ENCODE assay signal across 8 cellular contexts in genomic region chr7:87059525-87060287, GRCh38. TPM values are rescaled to one million over a fixed set of nuclear protein-coding genes. Genes with fewer than 3 reads are reported as not detected.
DNase-seq lines count a peak whose midpoint lies in the region; ATAC-seq, FAIRE-seq and TF ChIP-seq lines count a peak whose summit lies in the region.

ELAPOR2 (minus strand) TSS chr7:87059654; CDS start chr7:87059513, 141 bp downstream.

- peak; percentile 85 for DNase-seq in Daoy (ENCODE audit: low read depth)
- DNase-seq in KG1 (lab: John Stamatoyannopoulos, UW), result peak; percentile 44
- peak; percentile 85 to 87 for DNase-seq in SHP77 (lab: John Stamatoyannopoulos, UW)
- peak; percentile 73 for DNase-seq in activated gamma-delta T cell treated with Interleukin-2 at 50 U/mL for 16 hours
- DNase-seq in frontal cortex (ENCODE audit: low spot score in 2 of 2), result peak; percentile 87

- H3K4me1 ChIP-seq in neuron (ENCODE audit: insufficient read depth, low read length), result peaks cover 15% of the 10 kb centered on the region

- H2AFZ ChIP-seq in neuron (ENCODE audit: low read depth, low read length), result peak within 1 kb of the TSS; percentile 96

- H3K4me3 ChIP-seq in neuron (ENCODE audit: low read length), result peak within 1 kb of the TSS; percentile 90

- ATAC-seq in GM21723 (IDR thresholded peaks at IDR 0.05; ENCODE audit: unreplicated experiment), result peak; percentile 96

- no peak for FAIRE-seq in frontal cortex (lab: Jason Lieb, UNC)

- no peaks in the 10 kb centered on the region for H3K36me3 ChIP-seq in neuron (ENCODE audit: insufficient read depth, low read length)

- no peaks in the 10 kb centered on the region for H3K9me3 ChIP-seq in neuron (ENCODE audit: low read length)

- no peak for TF ChIP-seq CTCF in subcutaneous adipose tissue (IDR thresholded peaks at IDR 0.05; ENCODE audit: low read depth)

- no peaks in the 10 kb centered on the region for H3K27me3 ChIP-seq in neuron (ENCODE audit: insufficient read depth, low read length)

RNA-seq across cellular contexts. Expression of gene ELAPOR2, which starts in this region (rescaled TPM):
- total RNA-seq in Daoy (2014; rRNA removed; shearing (Covaris generic)), result 5.9 and 13.9 TPM in 2 replicates
- total RNA-seq in frontal cortex (21.6 TPM), subcutaneous adipose tissue (10 to 100 TPM; 20.4 to 29.5 (median 26.4) TPM)

Comparison
In these comparisons a context has a peak if more than half of its experiments do, and no peak if none do; other contexts are left out.
1. Peak in every context shown above with its lines: DNase-seq, ATAC-seq and H3K4me3 ChIP-seq.